Comparison of ENCODE assay signal across 1 cellular context in genomic region chr2:156400704-156401678, GRCh38.
TF ChIP-seq lines count a peak whose summit lies in the region.

No MANE protein-coding gene starts in this region.

TF ChIP-seq in HepG2, 621 proteins besides CTCF, POLR2A, EP300 and RAD21 (continued from another document):
- peak; percentile 15 for TF ChIP-seq ZNF574 (CRISPR knock-in tag; IDR thresholded peaks at IDR 0.05)
- peak; percentile 68; the same call in 1 of the 2 replicates for TF ChIP-seq IRF2 (CRISPR knock-in tag; IDR thresholded peaks at IDR 0.05)
- no peak for TF ChIP-seq SMYD3 (CRISPR knock-in tag; IDR thresholded peaks at IDR 0.05)
- TF ChIP-seq DMAP1 (CRISPR knock-in tag; IDR thresholded peaks at IDR 0.05): no peak
- TF ChIP-seq KLF6 (CRISPR knock-in tag; IDR thresholded peaks at IDR 0.05): peak; percentile 80; the same call in 1 of the 2 replicates
- 0 out of 2 replicates have a peak, but pooled peaks have one; percentile 55 for TF ChIP-seq ATF6 (CRISPR knock-in tag; conservative IDR thresholded peaks at IDR 0.05)
- no peak for TF ChIP-seq ZNF891 (CRISPR knock-in tag; IDR thresholded peaks at IDR 0.05)
- TF ChIP-seq HOXA7 (CRISPR knock-in tag; IDR thresholded peaks at IDR 0.05): no peak
- 0 out of 2 replicates have a peak, but pooled peaks have one; percentile 3 for TF ChIP-seq ZNF232 (CRISPR knock-in tag; IDR thresholded peaks at IDR 0.05; ENCODE audit: borderline replicate concordance)
- TF ChIP-seq BCL6 (CRISPR knock-in tag; IDR thresholded peaks at IDR 0.05): peak; percentile 52
- 0 out of 2 replicates have a peak, but pooled peaks have one; percentile 8 for TF ChIP-seq ATF7-NPFF (CRISPR knock-in tag; IDR thresholded peaks at IDR 0.05; ENCODE audit: low read depth)
- TF ChIP-seq PCBP2 (optimal IDR thresholded peaks at IDR 0.05; ENCODE audit: low read depth, low read length, poor library complexity, severe bottlenecking): no peak
